Comparison of ENCODE assay signal across 8 cellular contexts in genomic region chr18:24076136-24076597, GRCh38.
DNase-seq lines count a peak whose midpoint lies in the region; ATAC-seq and TF ChIP-seq lines count a peak whose summit lies in the region.
"Not testable (repeated sequence)": the region's sequence is repeated elsewhere in the genome, so short reads cannot be mapped to it uniquely, and the experiment has no call there.

No MANE protein-coding gene starts in this region.

- in situ Hi-C loops in KBM-7 (cut with MboI; ENCODE audit: low pct_unique_long_range_greater_than_20kb, low sequenced_read_pairs) = not testable (repeated sequence)

- DNase-seq in AG04450 (ENCODE audit: low read depth, low spot score) (peak; percentile 92), KBM-7 (peak; percentile 88), RWPE1 (ENCODE audit: low spot score) (peak; percentile 84), dedifferentiated amniotic fluid mesenchymal stem cell (ENCODE audit: extremely low spot score) (peak; percentile 77), left kidney (ENCODE audit: low read depth, low spot score) (peak; percentile 64)
- peak; percentile 67 for DNase-seq in activated CD8-positive, alpha-beta memory T cell treated with anti-CD3 and anti-CD28 coated beads, Interleukin-2, amount 50 U/mL, for 24 hours (ENCODE audit: extremely low read depth)
- peak; percentile 79 to 81 for DNase-seq in stimulated activated CD4-positive, alpha-beta T cell treated with anti-CD3 and anti-CD28 coated beads, Interleukin-2, amount 100 ng/mL, for 24 hours

- CTCF ChIA-PET in AG04450 (lab: Charles Lee) (interaction anchor here (0.6 to 1.7 kb wide), 7 partner anchors 14 to 1229 kb away, joined by 3 to 4 read pairs (median 3); no protein-coding TSS in a partner anchor), RWPE1 (lab: Yijun Ruan, JAX) (interaction anchor here (0.5 to 1.1 kb wide), 3 partner anchors 12 to 48 kb away, joined by 3 read pairs; no protein-coding TSS in a partner anchor)

- POLR2A ChIA-PET in AG04450 (lab: Yijun Ruan, JAX) = interaction anchor here (0.6 to 1.7 kb wide), 6 partner anchors 19 to 194 kb away, joined by 3 to 10 read pairs (median 4); partner anchors contain the start of gene CABYR
- POLR2A ChIA-PET in RWPE1 (lab: Yijun Ruan, JAX; ENCODE audit: low non-redundant PET) = not testable (repeated sequence)

- not testable (repeated sequence) for H3K4me3 ChIP-seq in AG04450 (ENCODE audit: low read depth, low read length)

- ATAC-seq in GM19023 (IDR thresholded peaks at IDR 0.05; ENCODE audit: unreplicated experiment) = peak; percentile 69

- not testable (repeated sequence) for H3K27me3 ChIP-seq in AG04450 (ENCODE audit: control insufficient read depth, insufficient read depth, low read length)

- TF ChIP-seq CTCF in AG04450 (IDR thresholded peaks at IDR 0.05; ENCODE audit: low read depth, low read length) (peak; percentile 70), RWPE1 (conservative IDR thresholded peaks at IDR 0.05; ENCODE audit: low read depth) (peak; percentile 47; the same call in 1 of the 2 replicates)

- H3K27ac ChIP-seq in AG04450 (ENCODE audit: low read depth, low read length) (peak overlapping the region; percentile 49), RWPE1 (peak overlapping the region; percentile 76)

- not testable (repeated sequence) for H3K9me3 ChIP-seq in AG04450 (ENCODE audit: control insufficient read depth, insufficient read depth, low read length)
